Comparison of ENCODE assay signal across 11 cellular contexts in genomic region chr4:98706200-98706813, GRCh38. TPM values are rescaled to one million over a fixed set of nuclear protein-coding genes. Genes with fewer than 3 reads are reported as not detected.
A peak's percentile ranks its signal among the peaks of the same experiment; 100 is the strongest.
DNase-seq lines count a peak whose midpoint lies in the region; ATAC-seq and TF ChIP-seq lines count a peak whose summit lies in the region.
"Had no signal": no experiment of that assay in that cellular context is flagged by ENCODE, and none has a peak within 500 bp of the region (broad histone marks: within the 10 kb centered on the region; RNA-seq: fewer than 3 reads in every experiment).

No MANE protein-coding gene starts in this region.

- no peak overlapping the region for H3K9ac ChIP-seq in BLaER1

- H3K4me1 Mint-ChIP-seq in activated CD4-positive, alpha-beta memory T cell treated with anti-CD3 and anti-CD28 coated beads for 36 hours (ENCODE audit: low read depth), result peaks cover 26% of the 10 kb centered on the region
- H3K4me1 Mint-ChIP-seq in effector memory CD8-positive, alpha-beta T cell (ENCODE audit: low read depth in 2 of 2), result peaks cover 27 to 46% of the 10 kb centered on the region in 2 donors

- H3K9me3 Mint-ChIP-seq in activated CD4-positive, alpha-beta memory T cell treated with anti-CD3 and anti-CD28 coated beads for 36 hours, result peaks cover 34% of the 10 kb centered on the region
- peaks cover 4 to 8% of the 10 kb centered on the region in 2 donors for H3K9me3 Mint-ChIP-seq in effector memory CD8-positive, alpha-beta T cell

- CTCF ChIA-PET in activated CD4-positive, alpha-beta memory T cell treated with anti-CD3 and anti-CD28 coated beads for 36 hours (lab: Charles Lee), result no interaction called here

- H3K4me3 ChIP-seq in BLaER1, result no peak overlapping the region

- no peaks in the 10 kb centered on the region for H3K4me1 ChIP-seq in BLaER1

- POLR2A ChIA-PET in activated CD4-positive, alpha-beta memory T cell treated with anti-CD3 and anti-CD28 coated beads for 36 hours (lab: Charles Lee), result no interaction called here

- H3K27me3 ChIP-seq in BLaER1, result no peaks in the 10 kb centered on the region

- peak; percentile 49 for DNase-seq in CMK (ENCODE audit: low read depth)
- peak; percentile 34 for DNase-seq in activated CD4-positive, alpha-beta memory T cell treated with anti-CD3 and anti-CD28 coated beads for 36 hours
- peak; percentile 31 to 61 (median 34) for DNase-seq in effector memory CD8-positive, alpha-beta T cell
- no peak for DNase-seq in NCI-H2171 (lab: John Stamatoyannopoulos, UW)
- no peak for DNase-seq in NCI-H2029 (lab: John Stamatoyannopoulos, UW)
- no peak for DNase-seq in KG1 (lab: John Stamatoyannopoulos, UW)
- no peak for DNase-seq in erythroblast (lab: John Stamatoyannopoulos, UW)
- DNase-seq: NCI-H1092, NCI-H446, nucleus accumbens had no signal

- TF ChIP-seq POLR2A in erythroblast (IDR thresholded peaks at IDR 0.05; ENCODE audit: low read length), result no peak

- ATAC-seq in effector memory CD8-positive, alpha-beta T cell (replicated peaks), result peak; percentile 98

- H3K4me3 Mint-ChIP-seq in activated CD4-positive, alpha-beta memory T cell treated with anti-CD3 and anti-CD28 coated beads for 36 hours, result peak overlapping the region; percentile 51
- H3K4me3 Mint-ChIP-seq in effector memory CD8-positive, alpha-beta T cell, result peak overlapping the region; percentile 79 to 82

- H4K20me1 ChIP-seq in BLaER1, result no peaks in the 10 kb centered on the region

- 0 out of 2 replicates have a peak overlapping the region, but pooled peaks have one; percentile 14 for H3K4me2 ChIP-seq in BLaER1

- no peaks in the 10 kb centered on the region for H3K27me3 Mint-ChIP-seq in activated CD4-positive, alpha-beta memory T cell treated with anti-CD3 and anti-CD28 coated beads for 36 hours
- H3K27me3 Mint-ChIP-seq in effector memory CD8-positive, alpha-beta T cell, result no peaks in the 10 kb centered on the region

- H3K9me3 ChIP-seq in BLaER1, result peaks cover 26% of the 10 kb centered on the region

- no peaks in the 10 kb centered on the region for H3K36me3 ChIP-seq in BLaER1

- peak overlapping the region; percentile 69 for H3K27ac Mint-ChIP-seq in activated CD4-positive, alpha-beta memory T cell treated with anti-CD3 and anti-CD28 coated beads for 36 hours
- H3K27ac Mint-ChIP-seq in effector memory CD8-positive, alpha-beta T cell, result peak overlapping the region; percentile 77 to 92

- peaks cover 18% of the 10 kb centered on the region for H3K36me3 Mint-ChIP-seq in activated CD4-positive, alpha-beta memory T cell treated with anti-CD3 and anti-CD28 coated beads for 36 hours
- H3K36me3 Mint-ChIP-seq in effector memory CD8-positive, alpha-beta T cell (ENCODE audit: insufficient read depth), result peaks cover 5% of the 10 kb centered on the region

- no peak overlapping the region for H3K27ac ChIP-seq in BLaER1

- intact Hi-C loops in activated CD4-positive, alpha-beta memory T cell treated with anti-CD3 and anti-CD28 coated beads for 36 hours (cut with micrococcal nuclease), result loop anchor here (1.0 to 5.0 kb wide), 3 partner anchors 17 to 104 kb away; no protein-coding TSS in a partner anchor

RNA-seq across cellular contexts. Expression of gene TSPAN5, which starts 47.9 kb away (rescaled TPM):
- 10 to 100 TPM; 19.2 to 20.4 TPM for total RNA-seq in activated CD4-positive, alpha-beta memory T cell treated with anti-CD3 and anti-CD28 coated beads for 36 hours

Comparison
In these comparisons a context has a peak if more than half of its experiments do, and no peak if none do; other contexts are left out.
1. DNase-seq: peak in CMK (single experiment), activated CD4-positive, alpha-beta memory T cell treated with anti-CD3 and anti-CD28 coated beads for 36 hours (single experiment) and effector memory CD8-positive, alpha-beta T cell (3 of 3); none in NCI-H2171 (single experiment), NCI-H2029 (single experiment), KG1 (single experiment) and erythroblast (0 of 2).